In the genomic region with DNA sequence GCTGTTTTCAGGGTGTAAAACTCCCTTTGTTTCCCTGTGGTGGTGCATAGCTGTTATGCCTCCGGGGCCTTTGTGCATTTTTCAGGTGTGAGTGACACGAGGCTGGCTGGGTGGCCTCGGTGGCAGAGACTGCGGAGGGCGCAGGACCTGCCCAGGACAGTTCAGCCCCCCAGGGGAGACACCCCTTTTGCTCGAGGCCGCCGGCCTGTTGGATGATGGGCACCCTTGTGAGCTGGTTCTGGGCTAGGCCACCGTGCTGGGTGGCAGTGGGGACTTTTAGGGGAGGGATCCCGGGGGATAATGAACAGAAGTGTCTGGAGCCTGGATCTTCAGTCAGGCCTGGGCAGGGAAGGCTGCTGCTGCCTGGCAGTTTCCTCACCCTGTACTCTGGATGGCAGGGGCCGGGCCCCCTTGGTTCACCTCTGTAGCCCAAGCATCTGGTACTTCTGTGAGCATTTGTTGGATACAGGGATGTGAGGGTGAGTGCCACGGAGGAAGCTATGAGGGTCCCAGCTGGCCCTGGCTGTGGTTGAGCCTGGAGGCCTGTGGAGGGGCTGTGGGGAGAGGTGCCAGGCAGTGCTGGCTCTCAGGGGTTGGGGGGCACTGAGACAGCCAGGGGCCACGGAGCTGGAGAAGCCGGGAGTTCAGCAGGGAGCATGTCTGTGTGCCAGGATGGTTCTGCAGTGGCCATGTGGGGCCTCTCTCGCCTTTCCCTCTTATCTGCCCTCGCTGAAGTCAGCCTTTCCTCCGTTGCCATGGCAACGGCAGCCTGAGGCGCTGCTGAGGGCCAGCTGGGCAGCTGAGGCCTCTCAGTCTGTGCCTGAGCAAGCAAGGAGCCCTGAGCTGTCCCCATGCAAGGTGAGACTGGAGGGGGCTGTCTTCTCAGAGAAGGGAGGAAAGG, we compare ENCODE assay signal across 9 cellular contexts. TPM values are rescaled to one million over a fixed set of nuclear protein-coding genes. Genes with fewer than 3 reads are reported as not detected.
A peak's percentile ranks its signal among the peaks of the same experiment; 100 is the strongest.
DNase-seq lines count a peak whose midpoint lies in the region; ATAC-seq, FAIRE-seq and TF ChIP-seq lines count a peak whose summit lies in the region.
"Had no signal": no experiment of that assay in that cellular context is flagged by ENCODE, and none has a peak within 500 bp of the region (broad histone marks: within the 10 kb centered on the region; RNA-seq: fewer than 3 reads in every experiment).

No MANE protein-coding gene starts in this region.

- TF ChIP-seq RAD21 in H1 (IDR thresholded peaks at IDR 0.05 in 1 of 2, conservative IDR thresholded peaks at IDR 0.05 in 1 of 2; ENCODE audit: low read depth in 2 of 2, low read length in 2 of 2): peak in 1 of 2 experiments; percentile 20; a peak in 2 of 4 replicates

- H2BK12ac ChIP-seq in H1 (ENCODE audit: low read depth, low read length): no peak overlapping the region
- no peak overlapping the region for H2BK12ac ChIP-seq in neuronal stem cell (ENCODE audit: low read length)

- peaks cover 0 to 3% of the 10 kb centered on the region in 2 experiments for H4K20me1 ChIP-seq in H1 (replicated peaks in 1 of 2; ENCODE audit: control insufficient read depth in 1 of 2, insufficient read depth in 2 of 2, low read length in 2 of 2)

- CTCF ChIA-PET in H1 (lab: Charles Lee; ENCODE audit: partially characterized antibody): interaction anchor here (0.6 to 13.3 kb wide), 50 partner anchors 9 to 1174 kb away, joined by 3 to 197 read pairs (median 5); a partner anchor contains a TSS
- CTCF ChIA-PET in CD4-positive, alpha-beta T cell (lab: Charles Lee): interaction anchor here (1.3 to 1.4 kb wide), 2 partner anchors 10 to 30 kb away, joined by 3 to 4 read pairs; no protein-coding TSS in a partner anchor

- no peak overlapping the region for H2BK5ac ChIP-seq in H1 (ENCODE audit: low read depth, low read length)
- no peak overlapping the region for H2BK5ac ChIP-seq in neuronal stem cell (ENCODE audit: low read length)

- FAIRE-seq in H1 (lab: Jason Lieb, UNC): no peak

- peak in 1 of 3 experiments; percentile 4; a peak in 1 of 4 replicates for TF ChIP-seq CTCF in H1 (IDR thresholded peaks at IDR 0.05; ENCODE audit: control extremely low read depth in 1 of 3, insufficient read depth in 1 of 3, low read depth in 1 of 3, low read length in 3 of 3)
- TF ChIP-seq CTCF in CD4-positive, alpha-beta T cell (IDR thresholded peaks at IDR 0.05): no peak

- H3K9ac ChIP-seq in H1 (replicated peaks in 1 of 4; ENCODE audit: extremely low read depth in 1 of 4, low read depth in 3 of 4, low read length in 3 of 4) (no peak overlapping the region), neuronal stem cell (ENCODE audit: low read depth, low read length, poor library complexity) (no peak overlapping the region)

- no peak overlapping the region; a peak in 2 of 8 replicates for H3K4me3 ChIP-seq in H1 (ENCODE audit: extremely low read depth in 1 of 4, insufficient read depth in 2 of 4, low read depth in 3 of 4, low read length in 4 of 4)
- no peak overlapping the region for H3K4me3 ChIP-seq in neuronal stem cell (ENCODE audit: low read length in 2 of 2)

- H3K4ac ChIP-seq in H1 (replicated peaks; ENCODE audit: insufficient read length, low read depth, low read length) (no peak overlapping the region), neuronal stem cell (ENCODE audit: low read length) (no peak overlapping the region)

- H3K14ac ChIP-seq in H1 (ENCODE audit: insufficient read length) (no peak overlapping the region), neuronal stem cell (ENCODE audit: low read length) (no peak overlapping the region)

- H3K9me3 ChIP-seq in H1 (ENCODE audit: insufficient read depth in 2 of 2, low read depth in 1 of 2, low read length in 1 of 2): no peaks in the 10 kb centered on the region
- H3K9me3 ChIP-seq in neuronal stem cell (replicated peaks in 1 of 2; ENCODE audit: control insufficient read depth in 2 of 2, insufficient read depth in 1 of 2, low read depth in 1 of 2, low read length in 2 of 2): no peaks in the 10 kb centered on the region
- no peaks in the 10 kb centered on the region for H3K9me3 ChIP-seq in CD4-positive, alpha-beta T cell (ENCODE audit: control insufficient read depth, low read length)

- H3K36me3 Mint-ChIP-seq in CD4-positive, alpha-beta T cell (ENCODE audit: low read depth): no peaks in the 10 kb centered on the region

- no peak overlapping the region for H3K27ac Mint-ChIP-seq in CD4-positive, alpha-beta T cell

- ATAC-seq in GM21526 (IDR thresholded peaks at IDR 0.05; ENCODE audit: low FRiP score, unreplicated experiment): no peak
- no peak for ATAC-seq in GM21390 (IDR thresholded peaks at IDR 0.05; ENCODE audit: unreplicated experiment)
- no peak for ATAC-seq in CD4-positive, alpha-beta T cell (ENCODE audit: poor library complexity)

- H3K4me2 ChIP-seq in H1 (ENCODE audit: insufficient read depth in 1 of 2, low read depth in 2 of 2, low read length in 2 of 2) (peak overlapping the region; percentile 4 to 56; a peak in 1 of 4 replicates), neuronal stem cell (ENCODE audit: insufficient read depth, low read length, poor library complexity, severe bottlenecking) (peak overlapping the region; percentile 48)

- H4K91ac ChIP-seq in H1 (replicated peaks; ENCODE audit: insufficient read length, low read length) (no peak overlapping the region), neuronal stem cell (ENCODE audit: low read depth, low read length, poor library complexity) (no peak overlapping the region)

- H3K23ac ChIP-seq in H1 (ENCODE audit: insufficient read length) (no peak overlapping the region), neuronal stem cell (ENCODE audit: low read depth, low read length, poor library complexity) (no peak overlapping the region)

- H3K79me1 ChIP-seq in H1 (ENCODE audit: low read depth, low read length) (no peaks in the 10 kb centered on the region), neuronal stem cell (ENCODE audit: low read depth, low read length) (no peaks in the 10 kb centered on the region)

- H3K4me1 ChIP-seq in H1 (replicated peaks in 1 of 4; ENCODE audit: control insufficient read depth in 3 of 4, insufficient read depth in 4 of 4, low read length in 3 of 4): peaks cover 0 to 10% (median 2%) of the 10 kb centered on the region in 4 experiments; a peak in 3 of 7 replicates
- peaks cover 18 to 40% of the 10 kb centered on the region in 2 donors for H3K4me1 ChIP-seq in neuronal stem cell (ENCODE audit: control insufficient read depth in 2 of 2, insufficient read depth in 1 of 2, low read depth in 1 of 2, low read length in 2 of 2)

- no peak overlapping the region for H3K4me3 Mint-ChIP-seq in CD4-positive, alpha-beta T cell

- H4K5ac ChIP-seq in H1 (ENCODE audit: insufficient read length, low read depth, low read length): no peak overlapping the region

- H3K27ac ChIP-seq in H1 (ENCODE audit: low read depth, low read length): no peak overlapping the region
- peak overlapping the region; percentile 63 for H3K27ac ChIP-seq in neuronal stem cell (replicated peaks; ENCODE audit: low read length)
- no peak overlapping the region for H3K27ac ChIP-seq in CD4-positive, alpha-beta T cell (ENCODE audit: low read depth, low read length)
- H3K27ac ChIP-seq: HL-60 had no signal

- H2AK5ac ChIP-seq in H1 (ENCODE audit: low read depth, low read length): no peak overlapping the region
- peak overlapping the region; percentile 16 for H2AK5ac ChIP-seq in neuronal stem cell (ENCODE audit: low read depth, low read length)

- no peaks in the 10 kb centered on the region for H3K23me2 ChIP-seq in H1 (ENCODE audit: low read depth, low read length)

- no peak overlapping the region for H4K8ac ChIP-seq in H1 (ENCODE audit: extremely low read depth, insufficient read depth, low read length)
- no peak overlapping the region for H4K8ac ChIP-seq in neuronal stem cell (ENCODE audit: low read depth, low read length)

- H2BK120ac ChIP-seq in H1 (replicated peaks; ENCODE audit: low read depth, low read length) (no peak overlapping the region), neuronal stem cell (ENCODE audit: low read depth, low read length) (no peak overlapping the region)

- no peak overlapping the region for H3K56ac ChIP-seq in H1 (replicated peaks; ENCODE audit: insufficient read length, low read depth, low read length)

- H2AFZ ChIP-seq in H1 (ENCODE audit: low read length) (no peak overlapping the region), neuronal stem cell (ENCODE audit: low read length) (peak overlapping the region; percentile 63)

- POLR2A ChIA-PET in H1 (lab: Charles Lee; ENCODE audit: partially characterized antibody): interaction anchor here (0.5 to 1.3 kb wide), 2 partner anchors 11 to 39 kb away, joined by 3 to 5 read pairs; no protein-coding TSS in a partner anchor
- POLR2A ChIA-PET in CD4-positive, alpha-beta T cell (lab: Charles Lee): no interaction called here

- H3K4me1 Mint-ChIP-seq in CD4-positive, alpha-beta T cell (ENCODE audit: low read depth): peaks cover 7% of the 10 kb centered on the region

- no peak for TF ChIP-seq EP300 in H1 (IDR thresholded peaks at IDR 0.05; ENCODE audit: borderline replicate concordance in 1 of 2, low read depth in 2 of 2, low read length in 2 of 2)

- H2BK15ac ChIP-seq in H1 (ENCODE audit: low read length) (no peak overlapping the region), neuronal stem cell (ENCODE audit: low read length) (no peak overlapping the region)

- peaks cover 0 to 5% (median 2%) of the 10 kb centered on the region in 4 experiments; a peak in 2 of 7 replicates for H3K27me3 ChIP-seq in H1 (replicated peaks in 1 of 4; ENCODE audit: control insufficient read depth in 3 of 4, extremely low read depth in 1 of 4, insufficient read depth in 3 of 4, low read length in 3 of 4)
- H3K27me3 ChIP-seq in neuronal stem cell (ENCODE audit: control insufficient read depth in 3 of 3, insufficient read depth in 3 of 3, low read depth in 1 of 3, low read length in 3 of 3): no peaks in the 10 kb centered on the region
- H3K27me3 ChIP-seq in CD4-positive, alpha-beta T cell (ENCODE audit: control insufficient read depth, insufficient read depth, low read length): no peaks in the 10 kb centered on the region

- H3K79me2 ChIP-seq in H1 (ENCODE audit: control insufficient read depth in 1 of 2, insufficient read depth in 2 of 2, low read length in 2 of 2): no peaks in the 10 kb centered on the region

- TF ChIP-seq POLR2A in H1 (IDR thresholded peaks at IDR 0.05; ENCODE audit: control extremely low read depth in 1 of 2, low read depth in 2 of 2, low read length in 2 of 2): no peak

- 70% methylated on average over 17 of the region's 19 CpGs; no CpG with 5 or more reads in 1 of the 2 experiments for WGBS in H1 (ENCODE audit: extremely low coverage in 1 of 2, insufficient coverage in 1 of 2, insufficient read length in 1 of 2, insufficient replicate concordance in 2 of 2, low coverage in 1 of 2, low lambda C conversion rate in 2 of 2, missing lambda C conversion rate in 1 of 2), 2 experiments
- WGBS in neuronal stem cell (ENCODE audit: extremely low coverage in 2 of 2, insufficient read length in 2 of 2, insufficient replicate concordance in 1 of 2), 2 donors: no CpG with 5 or more reads among the region's 19 CpGs

- H3K18ac ChIP-seq in H1 (ENCODE audit: extremely low read depth, low read length) (no peak overlapping the region), neuronal stem cell (ENCODE audit: low read length) (peak overlapping the region; percentile 78)

- H3K9me3 Mint-ChIP-seq in CD4-positive, alpha-beta T cell: no peaks in the 10 kb centered on the region

- H3K27me3 Mint-ChIP-seq in CD4-positive, alpha-beta T cell: peaks cover 16% of the 10 kb centered on the region

- no peaks in the 10 kb centered on the region for H3K36me3 ChIP-seq in H1 (ENCODE audit: control insufficient read depth in 2 of 4, insufficient read depth in 4 of 4, low read length in 3 of 4)
- no peaks in the 10 kb centered on the region for H3K36me3 ChIP-seq in neuronal stem cell (replicated peaks in 1 of 2; ENCODE audit: control insufficient read depth in 2 of 2, insufficient read depth in 2 of 2, low read length in 2 of 2)

- peak; percentile 85 for DNase-seq in DMS79 treated with DMSO at 0.1 percent for 48 hours (lab: John Stamatoyannopoulos, UW)
- DNase-seq in NCI-H524 (lab: John Stamatoyannopoulos, UW): peak; percentile 92 to 98
- peak; percentile 29 to 71 for DNase-seq in H1 (ENCODE audit: low read depth in 1 of 2, low spot score in 2 of 2)
- peak; percentile 85 for DNase-seq in neuronal stem cell (ENCODE audit: low spot score)
- no peak for DNase-seq in NCI-H2107 treated with DMSO at 0.1 percent for 48 hours (lab: John Stamatoyannopoulos, UW; ENCODE audit: unreplicated experiment)
- no peak for DNase-seq in CD4-positive, alpha-beta T cell

- H2BK20ac ChIP-seq in H1 (ENCODE audit: low read length): no peak overlapping the region

- intact Hi-C loops in CD4-positive, alpha-beta T cell (cut with DNase I, micrococcal nuclease): loop anchor here in 1 of 2 experiments (5.0 kb wide), 2 partner anchors 1296 to 1441 kb away; no protein-coding TSS in a partner anchor

RNA-seq across cellular contexts. Expression of a gene that starts 49.0 kb away (rescaled TPM):
- not detected in 2 replicates for total RNA-seq in H1 (2021; fragmentation: NEBNext Ultra II Directional; extraction: Animal tissue kit (Norgen Biotek cat#: 25700))
- polyA plus RNA-seq in H1 (2011; rRNA removed): not detected in 2 replicates
- polyA plus RNA-seq in H1 (2011; cell fraction: cytosol; rRNA removed): not detected
- polyA plus RNA-seq in H1 (2011; cell fraction: nucleus; rRNA removed): not detected
- polyA plus RNA-seq in H1 (2012, experiment 1 of 2): not detected in 4 replicates
- not detected for polyA plus RNA-seq in H1 (2012, experiment 2 of 2)
- not detected for polyA plus RNA-seq in H1 (2013, experiment 1 of 2)
- not detected for polyA plus RNA-seq in H1 (2013, experiment 2 of 2)
- polyA minus RNA-seq in H1 (2011; rRNA and poly(A)+ RNA removed): not detected in 2 replicates
- not detected for polyA minus RNA-seq in H1 (2011; cell fraction: cytosol; rRNA and poly(A)+ RNA removed)
- not detected for polyA minus RNA-seq in H1 (2011; cell fraction: nucleus; rRNA and poly(A)+ RNA removed)
- 0.04 TPM for polyA plus RNA-seq in neuronal stem cell (2013, experiment 1 of 2)
- polyA plus RNA-seq in neuronal stem cell (2013, experiment 2 of 2): 0.03 TPM
- total RNA-seq in CD4-positive, alpha-beta T cell: not detected

Comparison
In these comparisons a context has a peak if more than half of its experiments do, and no peak if none do; other contexts are left out.
1. DNase-seq: peak in DMS79 treated with DMSO at 0.1 percent for 48 hours (single experiment), NCI-H524 (2 of 2), H1 (2 of 2) and neuronal stem cell (single experiment); none in NCI-H2107 treated with DMSO at 0.1 percent for 48 hours (single experiment) and CD4-positive, alpha-beta T cell (0 of 10).